7 cellular contexts compared by ENCODE assay signal in genomic region chr16:89723279-89724250, GRCh38. TPM values are rescaled to one million over a fixed set of nuclear protein-coding genes. Genes with fewer than 3 reads are reported as not detected.
DNase-seq lines count a peak whose midpoint lies in the region; ATAC-seq lines count a peak whose summit lies in the region.

No MANE protein-coding gene starts in this region.

- ATAC-seq in left cardiac atrium (no peak), HG03095 (IDR thresholded peaks at IDR 0.05; ENCODE audit: unreplicated experiment) (no peak)

- intact Hi-C loops in left cardiac atrium (cut with DNase I): no loop called here

- DNase-seq in RPMI7951 (ENCODE audit: low read depth) (peak; percentile 37), left cardiac atrium (peak; percentile 71), UCSD-AML1 (lab: John Stamatoyannopoulos, UW; ENCODE audit: unreplicated experiment) (no peak), HT-29 (ENCODE audit: low spot score) (no peak)
- peak in 3 of 4 experiments; percentile 35 to 72 (median 57) for DNase-seq in activated naive CD4-positive, alpha-beta T cell (lab: John Stamatoyannopoulos, UW)
- DNase-seq in stimulated activated CD4-positive, alpha-beta T cell treated with anti-CD3 and anti-CD28 coated beads, Interleukin-4, amount 100 ng/mL, for 4 hours: peak; percentile 48 to 63

RNA-seq across cellular contexts. Expression of gene ZNF276, which starts 2.2 kb away (rescaled TPM):
- total RNA-seq in RPMI7951 (2014; rRNA removed; shearing (Covaris generic)): 6.8 and 11.4 TPM in 2 replicates
- 10 to 100 TPM; 11.9 to 18.2 TPM for total RNA-seq in left cardiac atrium
- 48.0 and 48.3 TPM in 2 replicates for total RNA-seq in HT-29 (2014; rRNA removed; shearing (Covaris generic))

RNA-seq across cellular contexts. Expression of gene VPS9D1, which starts 2.9 kb away (rescaled TPM):
- total RNA-seq in RPMI7951 (2014; rRNA removed; shearing (Covaris generic)): 2.8 and 3.5 TPM in 2 replicates
- total RNA-seq in left cardiac atrium: 10 to 100 TPM; 11.6 to 12.6 TPM
- 11.7 and 19.1 TPM in 2 replicates for total RNA-seq in HT-29 (2014; rRNA removed; shearing (Covaris generic))

RNA-seq across cellular contexts. Expression of gene SPATA2L, which starts 22.1 kb away (rescaled TPM):
- total RNA-seq in RPMI7951 (2014; rRNA removed; shearing (Covaris generic)): 9.5 and 15.1 TPM in 2 replicates
- 1 to 10 TPM; 4.5 to 7.1 TPM for total RNA-seq in left cardiac atrium
- 71.3 and 83.7 TPM in 2 replicates for total RNA-seq in HT-29 (2014; rRNA removed; shearing (Covaris generic))

RNA-seq across cellular contexts. Expression of gene CDK10, which starts 37.1 kb away (rescaled TPM):
- total RNA-seq in RPMI7951 (2014; rRNA removed; shearing (Covaris generic)): 24.5 and 29.0 TPM in 2 replicates
- total RNA-seq in left cardiac atrium: 10 to 100 TPM; 22.6 to 28.0 TPM
- 107 and 116 TPM in 2 replicates for total RNA-seq in HT-29 (2014; rRNA removed; shearing (Covaris generic))

Comparison
In these comparisons a context has a peak if more than half of its experiments do, and no peak if none do; other contexts are left out.
1. DNase-seq: peak in RPMI7951 (single experiment), activated naive CD4-positive, alpha-beta T cell (3 of 4), left cardiac atrium (single experiment) and stimulated activated CD4-positive, alpha-beta T cell treated with anti-CD3 and anti-CD28 coated beads, Interleukin-4, amount 100 ng/mL, for 4 hours (2 of 2); none in UCSD-AML1 (single experiment) and HT-29 (single experiment).